ENCODE assay signal across 31 cellular contexts in the genomic region with DNA sequence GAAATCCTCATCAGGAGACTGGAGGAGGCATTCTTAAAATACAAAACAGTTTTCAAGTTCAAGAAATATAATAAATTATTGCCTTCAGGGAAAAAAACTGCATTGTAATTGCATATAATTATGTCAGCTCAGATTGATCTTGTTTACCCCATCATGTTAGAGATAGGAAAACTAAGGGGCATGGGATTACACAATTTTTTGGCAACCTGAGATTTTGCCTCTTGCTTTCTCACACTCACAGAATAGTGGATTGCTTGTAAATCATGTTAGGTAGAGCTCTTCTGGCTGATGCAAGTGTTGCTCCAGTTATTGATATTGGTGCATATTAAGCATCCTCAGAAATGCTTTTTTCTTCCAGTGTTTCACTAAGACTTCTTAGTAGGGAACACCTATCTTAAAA.
"Had no signal": no experiment of that assay in that cellular context is flagged by ENCODE, and none has a peak within 500 bp of the region (broad histone marks: within the 10 kb centered on the region; RNA-seq: fewer than 3 reads in every experiment).

No MANE protein-coding gene starts in this region.

- DNase-seq: natural killer cell; occipital lobe; ovary; posterior cingulate gyrus; psoas muscle; right cardiac atrium; spleen; stimulated activated CD4-positive, alpha-beta T cell treated with anti-CD3 and anti-CD28 coated beads, Interleukin-12 subunit alpha, Interleukin-12 subunit beta, amount 100 ng/mL, for 4 hours; stimulated activated CD4-positive, alpha-beta T cell treated with anti-CD3 and anti-CD28 coated beads, Interleukin-1b, Interleukin-23, amount 100 ng/mL, for 48 hours; stimulated activated CD4-positive, alpha-beta T cell treated with anti-CD3 and anti-CD28 coated beads, Interleukin-4, amount 100 ng/mL, for 1 hour; stimulated activated CD4-positive, alpha-beta T cell treated with anti-CD3 and anti-CD28 coated beads, Interleukin-4, amount 100 ng/mL, for 4 hours; stimulated activated CD8-positive, alpha-beta memory T cell treated with anti-CD3 and anti-CD28 coated beads, Interleukin-4, amount 100 ng/mL, for 48 hours; stimulated activated naive CD4-positive, alpha-beta T cell; stimulated activated naive CD8-positive, alpha-beta T cell treated with anti-CD3 and anti-CD28 coated beads, Interleukin-15, amount 100 ng/mL, for 72 hours; stimulated activated naive CD8-positive, alpha-beta T cell treated with anti-CD3 and anti-CD28 coated beads, Interleukin-15, Interleukin-2, amounts not matched to agents 100 U/mL and 50 U/mL, for 24 hours; substantia nigra; testis; tibial artery; transverse colon; upper lobe of right lung; uterus had no signal

- H3K4me3 ChIP-seq: neural progenitor cell, ovary, psoas muscle, skin epidermis, smooth muscle cell, spleen, suprapubic skin, testis, tibial artery, transverse colon, upper lobe of right lung, uterus had no signal

- H3K4me3 Mint-ChIP-seq: natural killer cell; nephron; neural progenitor cell; stimulated activated memory B cell treated with anti-CD40 and anti-IgM and Interleukin-4, amounts not matched to agents 10 μg/mL and 1 μg/mL and 100 μg/mL, for 72 hours; stimulated activated naive CD8-positive, alpha-beta T cell treated with anti-CD3 and anti-CD28 coated beads, Interleukin-15, amount 100 ng/mL, for 72 hours; type B pancreatic cell had no signal

- H3K27me3 ChIP-seq: neural progenitor cell, ovary, spleen, suprapubic skin, testis, tibial artery, transverse colon, upper lobe of right lung, uterus had no signal

- H3K4me1 ChIP-seq: neural progenitor cell, parathyroid adenoma, psoas muscle, spleen, suprapubic skin, testis, tibial artery, transverse colon, upper lobe of right lung, uterus had no signal

- H3K27me3 Mint-ChIP-seq: progenitor cell of endocrine pancreas; stimulated activated memory B cell treated with anti-CD40 and anti-IgM and Interleukin-4, amounts not matched to agents 10 μg/mL and 1 μg/mL and 100 μg/mL, for 72 hours; stimulated activated naive CD8-positive, alpha-beta T cell treated with anti-CD3 and anti-CD28 coated beads, Interleukin-15, amount 100 ng/mL, for 72 hours; type B pancreatic cell had no signal

- H3K9me3 Mint-ChIP-seq: nephron; neural progenitor cell; stimulated activated memory B cell treated with anti-CD40 and anti-IgM and Interleukin-4, amounts not matched to agents 10 μg/mL and 1 μg/mL and 100 μg/mL, for 72 hours; type B pancreatic cell had no signal

- H3K36me3 ChIP-seq: neural progenitor cell, ovary, spleen, suprapubic skin, tibial artery, transverse colon, upper lobe of right lung, uterus had no signal

- H3K36me3 Mint-ChIP-seq: natural killer cell; neural progenitor cell; stimulated activated memory B cell treated with anti-CD40 and anti-IgM and Interleukin-4, amounts not matched to agents 10 μg/mL and 1 μg/mL and 100 μg/mL, for 72 hours; type B pancreatic cell had no signal

- H3K79me2 ChIP-seq: parathyroid adenoma had no signal

- H3K9ac ChIP-seq: neural progenitor cell, parathyroid adenoma had no signal

- H3K27ac ChIP-seq: neural progenitor cell, ovary, parathyroid adenoma, psoas muscle, skin epidermis, spleen, suprapubic skin, testis, tibial artery, transverse colon, upper lobe of right lung, uterus had no signal

- H2AFZ ChIP-seq: neural progenitor cell, parathyroid adenoma had no signal

- H3K4me1 Mint-ChIP-seq: natural killer cell; nephron; neural progenitor cell; stimulated activated memory B cell treated with anti-CD40 and anti-IgM and Interleukin-4, amounts not matched to agents 10 μg/mL and 1 μg/mL and 100 μg/mL, for 72 hours; stimulated activated naive CD8-positive, alpha-beta T cell treated with anti-CD3 and anti-CD28 coated beads, Interleukin-15, amount 100 ng/mL, for 72 hours had no signal

- H3K4me2 ChIP-seq: neural progenitor cell, smooth muscle cell had no signal

- ATAC-seq: natural killer cell; psoas muscle; right cardiac atrium; sciatic nerve; stimulated activated memory B cell treated with anti-CD40 and anti-IgM and Interleukin-4, amounts not matched to agents 10 μg/mL and 1 μg/mL and 100 μg/mL, for 72 hours; stimulated activated naive CD8-positive, alpha-beta T cell treated with anti-CD3 and anti-CD28 coated beads, Interleukin-15, amount 100 ng/mL, for 72 hours; stimulated activated naive CD8-positive, alpha-beta T cell treated with anti-CD3 and anti-CD28 coated beads, Interleukin-15, Interleukin-2, amounts not matched to agents 100 U/mL and 50 U/mL, for 24 hours; upper lobe of right lung had no signal

- H3K27ac Mint-ChIP-seq: natural killer cell; nephron; neural progenitor cell; progenitor cell of endocrine pancreas; stimulated activated memory B cell treated with anti-CD40 and anti-IgM and Interleukin-4, amounts not matched to agents 10 μg/mL and 1 μg/mL and 100 μg/mL, for 72 hours; stimulated activated naive CD8-positive, alpha-beta T cell treated with anti-CD3 and anti-CD28 coated beads, Interleukin-15, amount 100 ng/mL, for 72 hours; type B pancreatic cell had no signal

- H3K9me3 ChIP-seq: ovary, psoas muscle, spleen, suprapubic skin, testis, tibial artery, transverse colon, upper lobe of right lung, uterus had no signal
